ENCODE assay signal across 25 cellular contexts in the genomic region with DNA sequence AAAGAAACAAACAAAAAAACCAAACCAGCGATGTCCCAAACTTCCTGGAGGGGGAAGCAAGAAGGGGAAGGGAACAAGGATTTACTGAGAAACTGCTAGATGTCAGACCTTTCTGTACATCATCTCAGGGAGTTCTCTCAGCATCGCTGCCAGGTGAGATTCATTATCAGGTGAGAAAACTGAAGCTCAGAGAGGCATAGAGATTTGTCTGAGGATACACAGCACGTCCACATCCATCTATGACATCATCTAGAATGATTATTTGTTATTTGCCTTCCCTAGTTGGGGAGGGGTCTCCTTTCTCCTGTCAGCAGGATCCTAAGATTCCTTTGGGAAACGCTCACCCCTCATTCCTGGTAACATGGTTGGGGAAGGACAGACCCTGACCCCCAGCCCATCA. TPM values are rescaled to one million over a fixed set of nuclear protein-coding genes. Genes with fewer than 3 reads are reported as not detected.
"Had no signal": no experiment of that assay in that cellular context is flagged by ENCODE, and none has a peak within 500 bp of the region (broad histone marks: within the 10 kb centered on the region; RNA-seq: fewer than 3 reads in every experiment).

No MANE protein-coding gene starts in this region.

- ATAC-seq: effector memory CD8-positive, alpha-beta T cell; esophagus mucosa; gastrocnemius medialis; heart right ventricle; left cardiac atrium; left lung; left ventricle myocardium superior; lower lobe of right lung; mucosa of descending colon had no signal

- H3K9me3 ChIP-seq: colonic mucosa, esophagus squamous epithelium, gastrocnemius medialis, heart right ventricle, left lung, lower lobe of right lung, mucosa of descending colon had no signal

- H3K27me3 ChIP-seq: colonic mucosa had no signal

- H3K36me3 ChIP-seq: colonic mucosa, esophagus squamous epithelium, gastrocnemius medialis, heart right ventricle, left lung, lower lobe of right lung had no signal

- DNase-seq: colonic mucosa; cortex of kidney; effector CD8-positive, alpha-beta T cell; effector memory CD8-positive, alpha-beta T cell; endodermal cell; erythroblast; esophagus squamous epithelium; foreskin fibroblast; foreskin melanocyte; gastrocnemius medialis; glutamatergic neuron; head of caudate nucleus; heart right ventricle; hippocampal formation; left cardiac atrium; left lung; left ventricle myocardium superior; lower lobe of right lung; mesenchymal stem cell; mucosa of descending colon had no signal

- H3K27ac ChIP-seq: colonic mucosa, epithelial cell of prostate, esophagus squamous epithelium, gastrocnemius medialis, heart right ventricle, left lung, lower lobe of right lung had no signal

- FAIRE-seq: endometrium, islet of Langerhans, keratinocyte had no signal

- H3K4me1 ChIP-seq: colonic mucosa, esophagus squamous epithelium, gastrocnemius medialis, heart right ventricle, left lung, lower lobe of right lung had no signal

- H3K4me3 ChIP-seq: colonic mucosa, esophagus squamous epithelium, gastrocnemius medialis, heart right ventricle, left lung, lower lobe of right lung, mucosa of descending colon had no signal

RNA-seq across cellular contexts. Expression of a gene that starts 57.1 kb away (rescaled TPM):
- polyA plus RNA-seq: keratinocyte had no signal
